Comparison of ENCODE assay signal across 1 cellular context in genomic region chr6:127518710-127519468, GRCh38.
TF ChIP-seq lines count a peak whose summit lies in the region.

TSS of gene MTCL3 (minus strand) at chr6:127519335.

TF ChIP-seq in HEK293, 187 proteins besides CTCF, POLR2A, EP300 and RAD21 (continued from another document and continues in another):
- TF ChIP-seq, protein P1, sequence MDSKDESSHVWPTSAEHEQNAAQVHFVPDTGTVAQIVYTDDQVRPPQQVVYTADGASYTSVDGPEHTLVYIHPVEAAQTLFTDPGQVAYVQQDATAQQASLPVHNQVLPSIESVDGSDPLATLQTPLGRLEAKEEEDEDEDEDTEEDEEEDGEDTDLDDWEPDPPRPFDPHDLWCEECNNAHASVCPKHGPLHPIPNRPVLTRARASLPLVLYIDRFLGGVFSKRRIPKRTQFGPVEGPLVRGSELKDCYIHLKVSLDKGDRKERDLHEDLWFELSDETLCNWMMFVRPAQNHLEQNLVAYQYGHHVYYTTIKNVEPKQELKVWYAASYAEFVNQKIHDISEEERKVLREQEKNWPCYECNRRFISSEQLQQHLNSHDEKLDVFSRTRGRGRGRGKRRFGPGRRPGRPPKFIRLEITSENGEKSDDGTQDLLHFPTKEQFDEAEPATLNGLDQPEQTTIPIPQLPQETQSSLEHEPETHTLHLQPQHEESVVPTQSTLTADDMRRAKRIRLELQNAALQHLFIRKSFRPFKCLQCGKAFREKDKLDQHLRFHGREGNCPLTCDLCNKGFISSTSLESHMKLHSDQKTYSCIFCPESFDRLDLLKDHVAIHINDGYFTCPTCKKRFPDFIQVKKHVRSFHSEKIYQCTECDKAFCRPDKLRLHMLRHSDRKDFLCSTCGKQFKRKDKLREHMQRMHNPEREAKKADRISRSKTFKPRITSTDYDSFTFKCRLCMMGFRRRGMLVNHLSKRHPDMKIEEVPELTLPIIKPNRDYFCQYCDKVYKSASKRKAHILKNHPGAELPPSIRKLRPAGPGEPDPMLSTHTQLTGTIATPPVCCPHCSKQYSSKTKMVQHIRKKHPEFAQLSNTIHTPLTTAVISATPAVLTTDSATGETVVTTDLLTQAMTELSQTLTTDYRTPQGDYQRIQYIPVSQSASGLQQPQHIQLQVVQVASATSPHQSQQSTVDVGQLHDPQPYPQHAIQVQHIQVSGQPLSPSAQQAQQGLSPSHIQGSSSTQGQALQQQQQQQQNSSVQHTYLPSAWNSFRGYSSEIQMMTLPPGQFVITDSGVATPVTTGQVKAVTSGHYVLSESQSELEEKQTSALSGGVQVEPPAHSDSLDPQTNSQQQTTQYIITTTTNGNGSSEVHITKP (tag by site-specific recombination; IDR thresholded peaks at IDR 0.05), result 0 out of 2 replicates have a peak, but pooled peaks have one; percentile 33
- TF ChIP-seq, protein P2, sequence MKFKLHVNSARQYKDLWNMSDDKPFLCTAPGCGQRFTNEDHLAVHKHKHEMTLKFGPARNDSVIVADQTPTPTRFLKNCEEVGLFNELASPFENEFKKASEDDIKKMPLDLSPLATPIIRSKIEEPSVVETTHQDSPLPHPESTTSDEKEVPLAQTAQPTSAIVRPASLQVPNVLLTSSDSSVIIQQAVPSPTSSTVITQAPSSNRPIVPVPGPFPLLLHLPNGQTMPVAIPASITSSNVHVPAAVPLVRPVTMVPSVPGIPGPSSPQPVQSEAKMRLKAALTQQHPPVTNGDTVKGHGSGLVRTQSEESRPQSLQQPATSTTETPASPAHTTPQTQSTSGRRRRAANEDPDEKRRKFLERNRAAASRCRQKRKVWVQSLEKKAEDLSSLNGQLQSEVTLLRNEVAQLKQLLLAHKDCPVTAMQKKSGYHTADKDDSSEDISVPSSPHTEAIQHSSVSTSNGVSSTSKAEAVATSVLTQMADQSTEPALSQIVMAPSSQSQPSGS (tag by site-specific recombination; IDR thresholded peaks at IDR 0.05; ENCODE audit: low read depth), result peak; percentile 49; the same call in 1 of the 2 replicates
- no peak for TF ChIP-seq ZNF561 (tag by site-specific recombination; IDR thresholded peaks at IDR 0.05; ENCODE audit: borderline replicate concordance)
- TF ChIP-seq ZFP37 (tag by site-specific recombination; IDR thresholded peaks at IDR 0.05), result no peak
- TF ChIP-seq ZNF600 (tag by site-specific recombination; IDR thresholded peaks at IDR 0.05), result peak; percentile 84; the same call in 1 of the 2 replicates
- peak; percentile 36; the same call in 1 of the 2 replicates for TF ChIP-seq ZNF76 (tag by site-specific recombination; IDR thresholded peaks at IDR 0.05; ENCODE audit: borderline replicate concordance, low read depth)
- no peak for TF ChIP-seq ZNF280D (tag by site-specific recombination; IDR thresholded peaks at IDR 0.05)
- no peak for TF ChIP-seq WT1 (tag by site-specific recombination; IDR thresholded peaks at IDR 0.05)
- TF ChIP-seq ZNF48 (tag by site-specific recombination; IDR thresholded peaks at IDR 0.05), result no peak
- no peak for TF ChIP-seq KLF16 (tag by site-specific recombination; IDR thresholded peaks at IDR 0.05)
- TF ChIP-seq ZNF350 (tag by site-specific recombination; IDR thresholded peaks at IDR 0.05), result no peak
- TF ChIP-seq ZNF701 (tag by site-specific recombination; IDR thresholded peaks at IDR 0.05), result no peak
- no peak for TF ChIP-seq MZF1 (tag by site-specific recombination; IDR thresholded peaks at IDR 0.05; ENCODE audit: borderline replicate concordance)
- TF ChIP-seq, protein P3, sequence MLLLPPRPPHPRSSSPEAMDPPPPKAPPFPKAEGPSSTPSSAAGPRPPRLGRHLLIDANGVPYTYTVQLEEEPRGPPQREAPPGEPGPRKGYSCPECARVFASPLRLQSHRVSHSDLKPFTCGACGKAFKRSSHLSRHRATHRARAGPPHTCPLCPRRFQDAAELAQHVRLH (tag by site-specific recombination; IDR thresholded peaks at IDR 0.05), result no peak
- TF ChIP-seq ZNF792 (tag by site-specific recombination; IDR thresholded peaks at IDR 0.05), result no peak
- TF ChIP-seq, protein P4, sequence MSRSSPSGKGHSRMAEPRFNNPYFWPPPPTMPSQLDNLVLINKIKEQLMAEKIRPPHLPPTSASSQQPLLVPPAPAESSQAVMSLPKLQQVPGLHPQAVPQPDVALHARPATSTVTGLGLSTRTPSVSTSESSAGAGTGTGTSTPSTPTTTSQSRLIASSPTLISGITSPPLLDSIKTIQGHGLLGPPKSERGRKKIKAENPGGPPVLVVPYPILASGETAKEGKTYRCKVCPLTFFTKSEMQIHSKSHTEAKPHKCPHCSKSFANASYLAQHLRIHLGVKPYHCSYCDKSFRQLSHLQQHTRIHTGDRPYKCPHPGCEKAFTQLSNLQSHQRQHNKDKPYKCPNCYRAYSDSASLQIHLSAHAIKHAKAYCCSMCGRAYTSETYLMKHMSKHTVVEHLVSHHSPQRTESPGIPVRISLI (tag by site-specific recombination; IDR thresholded peaks at IDR 0.05), result no peak
- TF ChIP-seq ELK4 (IDR thresholded peaks at IDR 0.05; ENCODE audit: borderline replicate concordance, low read depth, low read length), result no peak
- TF ChIP-seq TCF7L2 (IDR thresholded peaks at IDR 0.05; ENCODE audit: borderline replicate concordance, low read depth, low read length), result no peak
- no peak for TF ChIP-seq ZNF223 (tag by site-specific recombination; IDR thresholded peaks at IDR 0.05)
- TF ChIP-seq ZNF155 (tag by site-specific recombination; IDR thresholded peaks at IDR 0.05), result no peak
- no peak for TF ChIP-seq RBAK (tag by site-specific recombination; IDR thresholded peaks at IDR 0.05)
- no peak for TF ChIP-seq ZNF174 (tag by site-specific recombination; IDR thresholded peaks at IDR 0.05)
- no peak for TF ChIP-seq YY1 (tag by site-specific recombination; IDR thresholded peaks at IDR 0.05)
- TF ChIP-seq ZNF391 (tag by site-specific recombination; IDR thresholded peaks at IDR 0.05; ENCODE audit: borderline replicate concordance, low read depth), result no peak
- TF ChIP-seq EGR2 (tag by site-specific recombination; IDR thresholded peaks at IDR 0.05; ENCODE audit: low read depth), result peak; percentile 59
- no peak for TF ChIP-seq FEZF1 (tag by site-specific recombination; IDR thresholded peaks at IDR 0.05)
- TF ChIP-seq HOXC10 (CRISPR knock-in tag; IDR thresholded peaks at IDR 0.05), result no peak
- TF ChIP-seq, protein P5, sequence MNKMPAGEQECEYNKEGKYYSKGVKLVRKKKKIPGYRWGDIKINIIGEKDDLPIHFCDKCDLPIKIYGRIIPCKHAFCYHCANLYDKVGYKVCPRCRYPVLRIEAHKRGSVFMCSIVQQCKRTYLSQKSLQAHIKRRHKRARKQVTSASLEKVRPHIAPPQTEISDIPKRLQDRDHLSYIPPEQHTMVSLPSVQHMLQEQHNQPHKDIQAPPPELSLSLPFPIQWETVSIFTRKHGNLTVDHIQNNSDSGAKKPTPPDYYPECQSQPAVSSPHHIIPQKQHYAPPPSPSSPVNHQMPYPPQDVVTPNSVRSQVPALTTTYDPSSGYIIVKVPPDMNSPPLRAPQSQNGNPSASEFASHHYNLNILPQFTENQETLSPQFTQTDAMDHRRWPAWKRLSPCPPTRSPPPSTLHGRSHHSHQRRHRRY (tag by site-specific recombination; IDR thresholded peaks at IDR 0.05), result no peak
- TF ChIP-seq SETDB1 (IDR thresholded peaks at IDR 0.05; ENCODE audit: insufficient read length, low read length), result no peak
- 0 out of 2 replicates have a peak, but pooled peaks have one; percentile 45 for TF ChIP-seq ZNF10 (tag by site-specific recombination; IDR thresholded peaks at IDR 0.05)
- no peak for TF ChIP-seq OVOL3 (tag by site-specific recombination; IDR thresholded peaks at IDR 0.05)
- no peak for TF ChIP-seq BCL11B (tag by site-specific recombination; IDR thresholded peaks at IDR 0.05; ENCODE audit: low read depth)
- no peak for TF ChIP-seq ZNF664 (tag by site-specific recombination; IDR thresholded peaks at IDR 0.05)
- TF ChIP-seq BCL6B (tag by site-specific recombination; IDR thresholded peaks at IDR 0.05), result no peak
- no peak for TF ChIP-seq IKZF3 (tag by site-specific recombination; IDR thresholded peaks at IDR 0.05)
- TF ChIP-seq ZNF24 (tag by site-specific recombination; IDR thresholded peaks at IDR 0.05), result no peak
- no peak for TF ChIP-seq ZNF311 (tag by site-specific recombination; IDR thresholded peaks at IDR 0.05; ENCODE audit: borderline replicate concordance)
- TF ChIP-seq, protein P6, sequence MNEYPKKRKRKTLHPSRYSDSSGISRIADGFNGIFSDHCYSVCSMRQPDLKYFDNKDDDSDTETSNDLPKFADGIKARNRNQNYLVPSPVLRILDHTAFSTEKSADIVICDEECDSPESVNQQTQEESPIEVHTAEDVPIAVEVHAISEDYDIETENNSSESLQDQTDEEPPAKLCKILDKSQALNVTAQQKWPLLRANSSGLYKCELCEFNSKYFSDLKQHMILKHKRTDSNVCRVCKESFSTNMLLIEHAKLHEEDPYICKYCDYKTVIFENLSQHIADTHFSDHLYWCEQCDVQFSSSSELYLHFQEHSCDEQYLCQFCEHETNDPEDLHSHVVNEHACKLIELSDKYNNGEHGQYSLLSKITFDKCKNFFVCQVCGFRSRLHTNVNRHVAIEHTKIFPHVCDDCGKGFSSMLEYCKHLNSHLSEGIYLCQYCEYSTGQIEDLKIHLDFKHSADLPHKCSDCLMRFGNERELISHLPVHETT (tag by site-specific recombination; IDR thresholded peaks at IDR 0.05), result no peak
- TF ChIP-seq ZNF610 (tag by site-specific recombination; IDR thresholded peaks at IDR 0.05; ENCODE audit: borderline replicate concordance), result 0 out of 2 replicates have a peak, but pooled peaks have one; percentile 27
- no peak for TF ChIP-seq INSM2 (tag by site-specific recombination; IDR thresholded peaks at IDR 0.05)
- no peak for TF ChIP-seq ZNF549 (tag by site-specific recombination; IDR thresholded peaks at IDR 0.05)
- TF ChIP-seq ZNF677 (tag by site-specific recombination; IDR thresholded peaks at IDR 0.05), result no peak
- TF ChIP-seq ZNF23 (tag by site-specific recombination; IDR thresholded peaks at IDR 0.05; ENCODE audit: borderline replicate concordance), result no peak
- TF ChIP-seq ZNF629 (tag by site-specific recombination; IDR thresholded peaks at IDR 0.05), result peak; percentile 47
- no peak for TF ChIP-seq ZNF585B (tag by site-specific recombination; IDR thresholded peaks at IDR 0.05)
- no peak for TF ChIP-seq ZBTB7A (tag by site-specific recombination; IDR thresholded peaks at IDR 0.05; ENCODE audit: low read depth)
- no peak for TF ChIP-seq ZNF785 (tag by site-specific recombination; IDR thresholded peaks at IDR 0.05)
- TF ChIP-seq, protein P7, sequence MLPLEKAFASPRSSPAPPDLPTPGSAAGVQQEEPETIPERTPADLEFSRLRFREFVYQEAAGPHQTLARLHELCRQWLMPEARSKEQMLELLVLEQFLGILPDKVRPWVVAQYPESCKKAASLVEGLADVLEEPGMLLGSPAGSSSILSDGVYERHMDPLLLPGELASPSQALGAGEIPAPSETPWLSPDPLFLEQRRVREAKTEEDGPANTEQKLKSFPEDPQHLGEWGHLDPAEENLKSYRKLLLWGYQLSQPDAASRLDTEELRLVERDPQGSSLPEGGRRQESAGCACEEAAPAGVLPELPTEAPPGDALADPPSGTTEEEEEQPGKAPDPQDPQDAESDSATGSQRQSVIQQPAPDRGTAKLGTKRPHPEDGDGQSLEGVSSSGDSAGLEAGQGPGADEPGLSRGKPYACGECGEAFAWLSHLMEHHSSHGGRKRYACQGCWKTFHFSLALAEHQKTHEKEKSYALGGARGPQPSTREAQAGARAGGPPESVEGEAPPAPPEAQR (tag by site-specific recombination; IDR thresholded peaks at IDR 0.05), result no peak
- TF ChIP-seq GLI4 (tag by site-specific recombination; IDR thresholded peaks at IDR 0.05), result no peak
